In genomic region chr2:24343225-24343882, GRCh38 we compare ENCODE assay signal across 11 cellular contexts. TPM values are rescaled to one million over a fixed set of nuclear protein-coding genes. Genes with fewer than 3 reads are reported as not detected.
DNase-seq lines count a peak whose midpoint lies in the region; ATAC-seq lines count a peak whose summit lies in the region.
"Had no signal": no experiment of that assay in that cellular context is flagged by ENCODE, and none has a peak within 500 bp of the region (broad histone marks: within the 10 kb centered on the region; RNA-seq: fewer than 3 reads in every experiment).

No MANE protein-coding gene starts in this region.

- no peak overlapping the region for H3K4me3 Mint-ChIP-seq in activated naive CD4-positive, alpha-beta T cell treated with anti-CD3 and anti-CD28 coated beads for 36 hours
- peak overlapping the region in 3 of 4 donors; percentile 21 to 87 (median 39) for H3K4me3 Mint-ChIP-seq in IgD-negative memory B cell
- no peak overlapping the region for H3K4me3 Mint-ChIP-seq in stimulated activated effector memory CD8-positive, alpha-beta T cell treated with anti-CD3 and anti-CD28 coated beads, Interleukin-12 subunit alpha, Interleukin-12 subunit beta, amount 100 ng/mL, for 72 hours
- H3K4me3 Mint-ChIP-seq: GM23338 had no signal

- CTCF ChIA-PET in activated naive CD4-positive, alpha-beta T cell treated with anti-CD3 and anti-CD28 coated beads for 36 hours (lab: Charles Lee), result no interaction called here

- no peaks in the 10 kb centered on the region for H3K27me3 Mint-ChIP-seq in activated naive CD4-positive, alpha-beta T cell treated with anti-CD3 and anti-CD28 coated beads for 36 hours (ENCODE audit: low read depth)
- no peaks in the 10 kb centered on the region for H3K27me3 Mint-ChIP-seq in IgD-negative memory B cell

- peak overlapping the region; percentile 16 for H3K27ac Mint-ChIP-seq in activated naive CD4-positive, alpha-beta T cell treated with anti-CD3 and anti-CD28 coated beads for 36 hours
- H3K27ac Mint-ChIP-seq in IgD-negative memory B cell, result peak overlapping the region in 1 of 3 donors; percentile 19
- no peak overlapping the region for H3K27ac Mint-ChIP-seq in stimulated activated effector memory CD8-positive, alpha-beta T cell treated with anti-CD3 and anti-CD28 coated beads, Interleukin-12 subunit alpha, Interleukin-12 subunit beta, amount 100 ng/mL, for 72 hours
- H3K27ac Mint-ChIP-seq: GM23338 had no signal

- peaks cover 54% of the 10 kb centered on the region for H3K4me1 Mint-ChIP-seq in activated naive CD4-positive, alpha-beta T cell treated with anti-CD3 and anti-CD28 coated beads for 36 hours (ENCODE audit: low read depth)
- peaks cover 53 to 80% (median 66%) of the 10 kb centered on the region in 3 donors for H3K4me1 Mint-ChIP-seq in IgD-negative memory B cell
- H3K4me1 Mint-ChIP-seq in stimulated activated effector memory CD8-positive, alpha-beta T cell treated with anti-CD3 and anti-CD28 coated beads, Interleukin-12 subunit alpha, Interleukin-12 subunit beta, amount 100 ng/mL, for 72 hours, result peaks cover 58% of the 10 kb centered on the region

- ATAC-seq in HG02763 (IDR thresholded peaks at IDR 0.05; ENCODE audit: unreplicated experiment), result peak; percentile 40
- peak; percentile 55 for ATAC-seq in stimulated activated effector memory CD8-positive, alpha-beta T cell treated with anti-CD3 and anti-CD28 coated beads, Interleukin-12 subunit alpha, Interleukin-12 subunit beta, amount 100 ng/mL, for 72 hours
- no peak for ATAC-seq in GM19455 (IDR thresholded peaks at IDR 0.05; ENCODE audit: unreplicated experiment)
- ATAC-seq: GM23338, K562 had no signal

- no peaks in the 10 kb centered on the region for H3K36me3 Mint-ChIP-seq in activated naive CD4-positive, alpha-beta T cell treated with anti-CD3 and anti-CD28 coated beads for 36 hours (ENCODE audit: low read depth)
- peaks cover 4% of the 10 kb centered on the region for H3K36me3 Mint-ChIP-seq in IgD-negative memory B cell
- no peaks in the 10 kb centered on the region for H3K36me3 Mint-ChIP-seq in stimulated activated effector memory CD8-positive, alpha-beta T cell treated with anti-CD3 and anti-CD28 coated beads, Interleukin-12 subunit alpha, Interleukin-12 subunit beta, amount 100 ng/mL, for 72 hours

- DNase-seq in activated naive CD4-positive, alpha-beta T cell treated with anti-CD3 and anti-CD28 coated beads for 36 hours, result no peak
- DNase-seq in activated naive CD4-positive, alpha-beta T cell treated with anti-CD3 and anti-CD28 coated beads, Interleukin-2, amount 50 U/mL, for 16 hours, result no peak
- no peak for DNase-seq in stimulated activated effector memory CD8-positive, alpha-beta T cell treated with anti-CD3 and anti-CD28 coated beads, Interleukin-12 subunit alpha, Interleukin-12 subunit beta, amount 100 ng/mL, for 72 hours (ENCODE audit: low spot score in 2 of 2)
- DNase-seq in midbrain (lab: John Stamatoyannopoulos, UW) (no peak), NCI-H2081 (lab: John Stamatoyannopoulos, UW) (no peak)
- DNase-seq: NCI-H226 had no signal

- H3K9me3 Mint-ChIP-seq in activated naive CD4-positive, alpha-beta T cell treated with anti-CD3 and anti-CD28 coated beads for 36 hours, result no peaks in the 10 kb centered on the region
- H3K9me3 Mint-ChIP-seq in IgD-negative memory B cell, result peaks cover 0 to 1% (median 0%) of the 10 kb centered on the region in 3 donors
- H3K9me3 Mint-ChIP-seq in stimulated activated effector memory CD8-positive, alpha-beta T cell treated with anti-CD3 and anti-CD28 coated beads, Interleukin-12 subunit alpha, Interleukin-12 subunit beta, amount 100 ng/mL, for 72 hours, result no peaks in the 10 kb centered on the region
- H3K9me3 Mint-ChIP-seq: GM23338 had no signal

- intact Hi-C loops in activated naive CD4-positive, alpha-beta T cell treated with anti-CD3 and anti-CD28 coated beads for 36 hours (cut with micrococcal nuclease), result no loop called here

RNA-seq across cellular contexts. Expression of gene ITSN2, which starts 17.0 kb away (rescaled TPM):
- 10 to 100 TPM; 46.1 to 46.7 TPM for total RNA-seq in activated naive CD4-positive, alpha-beta T cell treated with anti-CD3 and anti-CD28 coated beads for 36 hours
- polyA plus RNA-seq in IgD-negative memory B cell, result 127 TPM

Comparison
In these comparisons a context has a peak if more than half of its experiments do, and no peak if none do; other contexts are left out.
1. H3K4me3 Mint-ChIP-seq: peak in IgD-negative memory B cell (3 of 4); none in activated naive CD4-positive, alpha-beta T cell treated with anti-CD3 and anti-CD28 coated beads for 36 hours (single experiment) and stimulated activated effector memory CD8-positive, alpha-beta T cell treated with anti-CD3 and anti-CD28 coated beads, Interleukin-12 subunit alpha, Interleukin-12 subunit beta, amount 100 ng/mL, for 72 hours (single experiment).